ENCODE assay signal across 22 cellular contexts in genomic region chr17:67051837-67052236, GRCh38. TPM values are rescaled to one million over a fixed set of nuclear protein-coding genes. Genes with fewer than 3 reads are reported as not detected.
"Had no signal": no experiment of that assay in that cellular context is flagged by ENCODE, and none has a peak within 500 bp of the region (broad histone marks: within the 10 kb centered on the region; RNA-seq: fewer than 3 reads in every experiment).

No MANE protein-coding gene starts in this region.

- H3K27me3 Mint-ChIP-seq: memory B cell; naive thymus-derived CD8-positive, alpha-beta T cell; stimulated activated naive B cell treated with anti-CD40 and anti-IgM and Interleukin-4, amounts not matched to agents 10 μg/mL and 1 μg/mL and 100 μg/mL, for 72 hours had no signal

- DNase-seq: activated CD4-positive, alpha-beta T cell treated with anti-CD3 and anti-CD28 coated beads for 1 hour; activated CD8-positive, alpha-beta memory T cell treated with anti-CD3 and anti-CD28 coated beads for 24 hours; activated CD8-positive, alpha-beta memory T cell treated with anti-CD3 and anti-CD28 coated beads, Interleukin-2, amount 50 U/mL, for 48 hours; activated effector memory CD4-positive, alpha-beta T cell treated with Interleukin-2 at 50 U/mL for 16 hours; activated T-cell treated with anti-CD3 and anti-CD28 coated beads, Interleukin-2, amount 50 U/mL, for 48 hours; effector CD4-positive, alpha-beta T cell; heart right ventricle; immature natural killer cell; kidney glomerular epithelial cell; left ventricle myocardium superior; naive thymus-derived CD8-positive, alpha-beta T cell; sigmoid colon; stimulated activated naive B cell treated with anti-CD40 and anti-IgM and Interleukin-4, amounts not matched to agents 10 μg/mL and 1 μg/mL and 100 μg/mL, for 72 hours; upper lobe of left lung; WERI-Rb-1 had no signal

- H3K27ac Mint-ChIP-seq: immature natural killer cell; memory B cell; naive thymus-derived CD8-positive, alpha-beta T cell; stimulated activated naive B cell treated with anti-CD40 and anti-IgM and Interleukin-4, amounts not matched to agents 10 μg/mL and 1 μg/mL and 100 μg/mL, for 72 hours had no signal

- H3K4me3 ChIP-seq: heart right ventricle, sigmoid colon, thoracic aorta, upper lobe of left lung had no signal

- H3K36me3 ChIP-seq: heart right ventricle, sigmoid colon, thoracic aorta, upper lobe of left lung, WERI-Rb-1 had no signal

- H3K4me3 Mint-ChIP-seq: immature natural killer cell; memory B cell; naive thymus-derived CD8-positive, alpha-beta T cell; stimulated activated naive B cell treated with anti-CD40 and anti-IgM and Interleukin-4, amounts not matched to agents 10 μg/mL and 1 μg/mL and 100 μg/mL, for 72 hours had no signal

- H3K27ac ChIP-seq: heart right ventricle, sigmoid colon, thoracic aorta, upper lobe of left lung, WERI-Rb-1 had no signal

- H3K27me3 ChIP-seq: heart right ventricle, sigmoid colon, upper lobe of left lung had no signal

- H3K4me1 Mint-ChIP-seq: immature natural killer cell; naive thymus-derived CD8-positive, alpha-beta T cell had no signal

- ATAC-seq: activated naive CD4-positive, alpha-beta T cell treated with anti-CD3 and anti-CD28 coated beads, Interleukin-2, amount 50 U/mL, for 72 hours; heart right ventricle; left ventricle myocardium superior; naive thymus-derived CD8-positive, alpha-beta T cell; stimulated activated naive B cell treated with anti-CD40 and anti-IgM and Interleukin-4, amounts not matched to agents 10 μg/mL and 1 μg/mL and 100 μg/mL, for 72 hours had no signal

- H3K4me1 ChIP-seq: sigmoid colon, upper lobe of left lung had no signal

RNA-seq across cellular contexts. Expression of gene CACNG1, which starts 7.5 kb away (rescaled TPM):
- total RNA-seq: activated naive CD4-positive, alpha-beta T cell treated with anti-CD3 and anti-CD28 coated beads, Interleukin-2, amount 50 U/mL, for 72 hours; bronchial epithelial cell; cerebellum; left ventricle myocardium superior; mucosa of gallbladder; naive thymus-derived CD8-positive, alpha-beta T cell; osteocyte; sigmoid colon; thoracic aorta had no signal
